10 cellular contexts compared by ENCODE assay signal in genomic region chr13:46295531-46296464, GRCh38.
DNase-seq lines count a peak whose midpoint lies in the region; ATAC-seq, FAIRE-seq and TF ChIP-seq lines count a peak whose summit lies in the region.
"Had no signal": no experiment of that assay in that cellular context is flagged by ENCODE, and none has a peak within 500 bp of the region (broad histone marks: within the 10 kb centered on the region; RNA-seq: fewer than 3 reads in every experiment).

No MANE protein-coding gene starts in this region.

- H3K4me1 Mint-ChIP-seq in activated CD8-positive, alpha-beta memory T cell treated with anti-CD3 and anti-CD28 coated beads, Interleukin-2, amount 10 ng/mL, durations not matched to agents 7 days and 5 days = peaks cover 40% of the 10 kb centered on the region

- peaks cover 1% of the 10 kb centered on the region for H3K4me1 ChIP-seq in ovary (ENCODE audit: insufficient read depth)

- no peaks in the 10 kb centered on the region for H3K36me3 ChIP-seq in ovary

- peaks cover 5% of the 10 kb centered on the region for H3K9me3 Mint-ChIP-seq in activated CD8-positive, alpha-beta memory T cell treated with anti-CD3 and anti-CD28 coated beads, Interleukin-2, amount 10 ng/mL, durations not matched to agents 7 days and 5 days (ENCODE audit: low read depth)

- CTCF ChIA-PET in activated CD8-positive, alpha-beta memory T cell treated with anti-CD3 and anti-CD28 coated beads, Interleukin-2, amount 10 ng/mL, durations not matched to agents 7 days and 5 days (lab: Charles Lee) = interaction anchor here (0.9 to 1.6 kb wide), 10 partner anchors 9 to 243 kb away, joined by 3 to 11 read pairs (median 4); partner anchors contain the start of genes LCP1 and ZC3H13

- peak; percentile 21 to 29 for DNase-seq in activated CD8-positive, alpha-beta memory T cell treated with anti-CD3 and anti-CD28 coated beads for 1 hour (ENCODE audit: extremely low read depth in 1 of 2, low read depth in 1 of 2)
- no peak for DNase-seq in activated CD8-positive, alpha-beta memory T cell treated with anti-CD3 and anti-CD28 coated beads, Interleukin-2, amount 50 U/mL, for 48 hours
- DNase-seq in LoVo (ENCODE audit: low spot score) = peak; percentile 2
- peak; percentile 87 for DNase-seq in activated CD8-positive, alpha-beta memory T cell treated with anti-CD3 and anti-CD28 coated beads, Interleukin-2, amount 10 ng/mL, durations not matched to agents 7 days and 5 days
- DNase-seq in retinal pigment epithelial cell (ENCODE audit: low read depth) = peak; percentile 80
- DNase-seq in D721Med (ENCODE audit: insufficient read length, low spot score) = no peak
- DNase-seq in ovary = no peak

- H3K4me3 Mint-ChIP-seq in activated CD8-positive, alpha-beta memory T cell treated with anti-CD3 and anti-CD28 coated beads, Interleukin-2, amount 10 ng/mL, durations not matched to agents 7 days and 5 days = peak overlapping the region; percentile 55

- TF ChIP-seq EP300 in ovary (IDR thresholded peaks at IDR 0.05) = no peak

- H3K27ac Mint-ChIP-seq in activated CD8-positive, alpha-beta memory T cell treated with anti-CD3 and anti-CD28 coated beads, Interleukin-2, amount 10 ng/mL, durations not matched to agents 7 days and 5 days = peak overlapping the region; percentile 94

- no peak overlapping the region for H3K27ac ChIP-seq in ovary

- intact Hi-C loops in ovary (cut with DNase I) = no loop called here

- peak; percentile 91 for ATAC-seq in activated CD8-positive, alpha-beta memory T cell treated with anti-CD3 and anti-CD28 coated beads, Interleukin-2, amount 10 ng/mL, durations not matched to agents 7 days and 5 days
- ATAC-seq in esophagus mucosa = peak; percentile 45

- FAIRE-seq in D721Med (lab: Jason Lieb, UNC) = no peak
- FAIRE-seq: A204.1, endometrium had no signal

- H3K36me3 Mint-ChIP-seq in activated CD8-positive, alpha-beta memory T cell treated with anti-CD3 and anti-CD28 coated beads, Interleukin-2, amount 10 ng/mL, durations not matched to agents 7 days and 5 days = peaks cover 15% of the 10 kb centered on the region

- H3K27me3 Mint-ChIP-seq in activated CD8-positive, alpha-beta memory T cell treated with anti-CD3 and anti-CD28 coated beads, Interleukin-2, amount 10 ng/mL, durations not matched to agents 7 days and 5 days = no peaks in the 10 kb centered on the region

- no peak for TF ChIP-seq CTCF in retinal pigment epithelial cell (conservative IDR thresholded peaks at IDR 0.05; ENCODE audit: low read depth, low read length)
- no peak for TF ChIP-seq CTCF in D721Med (IDR thresholded peaks at IDR 0.05; ENCODE audit: insufficient read depth, missing control alignments)
- no peak for TF ChIP-seq CTCF in ovary (IDR thresholded peaks at IDR 0.05)

- WGBS in ovary, 3 donors = 45 to 48% (median 46%) methylated on average over 8 of the region's 8 CpGs

- H3K27me3 ChIP-seq in ovary = no peaks in the 10 kb centered on the region

- no peak for TF ChIP-seq POLR2A in ovary (IDR thresholded peaks at IDR 0.05)

- H3K9me3 ChIP-seq in ovary = no peaks in the 10 kb centered on the region

- H3K4me3 ChIP-seq in retinal pigment epithelial cell (ENCODE audit: low read length) (no peak overlapping the region), ovary (no peak overlapping the region)

Comparison
In these comparisons a context has a peak if more than half of its experiments do, and no peak if none do; other contexts are left out.
1. DNase-seq: peak in activated CD8-positive, alpha-beta memory T cell treated with anti-CD3 and anti-CD28 coated beads for 1 hour (2 of 2), LoVo (single experiment), activated CD8-positive, alpha-beta memory T cell treated with anti-CD3 and anti-CD28 coated beads, Interleukin-2, amount 10 ng/mL, durations not matched to agents 7 days and 5 days (single experiment) and retinal pigment epithelial cell (single experiment); none in activated CD8-positive, alpha-beta memory T cell treated with anti-CD3 and anti-CD28 coated beads, Interleukin-2, amount 50 U/mL, for 48 hours (single experiment), D721Med (single experiment) and ovary (0 of 5).